8 cellular contexts compared by ENCODE assay signal in the genomic region with DNA sequence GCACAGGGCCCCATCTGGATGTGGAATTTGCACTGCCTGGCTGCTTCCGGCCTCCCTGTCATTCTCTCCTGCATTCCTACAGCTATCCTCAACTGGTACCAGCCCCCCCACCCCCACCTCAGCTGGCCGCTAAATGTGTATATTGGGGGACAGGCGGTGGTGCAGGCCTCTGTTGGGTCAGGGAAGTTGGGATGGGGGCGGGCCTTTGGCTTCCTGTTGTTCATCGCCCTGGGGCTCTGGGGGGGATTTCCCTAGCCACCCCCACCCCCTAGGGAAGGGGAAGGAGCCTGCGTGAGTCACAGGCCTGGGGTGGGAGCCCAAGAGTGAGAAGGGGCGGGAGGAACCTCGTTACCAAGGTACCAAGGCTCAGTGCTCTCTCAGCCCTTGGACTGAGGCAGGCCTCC. TPM values are rescaled to one million over a fixed set of nuclear protein-coding genes. Genes with fewer than 3 reads are reported as not detected.
A peak's percentile ranks its signal among the peaks of the same experiment; 100 is the strongest.
DNase-seq lines count a peak whose midpoint lies in the region; ATAC-seq and TF ChIP-seq lines count a peak whose summit lies in the region.

No MANE protein-coding gene starts in this region.

- peaks cover 13% of the 10 kb centered on the region for H3K4me1 ChIP-seq in skeletal muscle satellite cell (ENCODE audit: control insufficient read depth, insufficient read depth, low read length)

- no peaks in the 10 kb centered on the region for H3K36me3 Mint-ChIP-seq in Calu3 (ENCODE audit: insufficient read depth, unreplicated experiment)
- H3K36me3 Mint-ChIP-seq in activated CD8-positive, alpha-beta T cell treated with anti-CD3 and anti-CD28 coated beads, Interleukin-2, amount 10 ng/mL, durations not matched to agents 7 days and 5 days (ENCODE audit: low read depth): peaks cover 20% of the 10 kb centered on the region

- H3K9me3 Mint-ChIP-seq in Calu3 (ENCODE audit: low read depth, unreplicated experiment): no peaks in the 10 kb centered on the region
- no peaks in the 10 kb centered on the region for H3K9me3 Mint-ChIP-seq in activated CD8-positive, alpha-beta T cell treated with anti-CD3 and anti-CD28 coated beads, Interleukin-2, amount 10 ng/mL, durations not matched to agents 7 days and 5 days (ENCODE audit: insufficient read depth)

- ATAC-seq in activated CD8-positive, alpha-beta T cell treated with anti-CD3 and anti-CD28 coated beads, Interleukin-2, amount 10 ng/mL, durations not matched to agents 7 days and 5 days: peak; percentile 66
- peak; percentile 63 for ATAC-seq in esophagus mucosa
- no peak for ATAC-seq in HG02981 (IDR thresholded peaks at IDR 0.05; ENCODE audit: unreplicated experiment)
- no peak for ATAC-seq in HG03097 (IDR thresholded peaks at IDR 0.05; ENCODE audit: low FRiP score, unreplicated experiment)

- no peak overlapping the region for H3K27ac Mint-ChIP-seq in Calu3 (ENCODE audit: unreplicated experiment)
- H3K27ac Mint-ChIP-seq in activated CD8-positive, alpha-beta T cell treated with anti-CD3 and anti-CD28 coated beads, Interleukin-2, amount 10 ng/mL, durations not matched to agents 7 days and 5 days: peak overlapping the region; percentile 92

- no peaks in the 10 kb centered on the region for H3K36me3 ChIP-seq in skeletal muscle satellite cell (ENCODE audit: insufficient read depth, low read length)

- no peaks in the 10 kb centered on the region for H3K27me3 Mint-ChIP-seq in Calu3 (ENCODE audit: unreplicated experiment)
- H3K27me3 Mint-ChIP-seq in activated CD8-positive, alpha-beta T cell treated with anti-CD3 and anti-CD28 coated beads, Interleukin-2, amount 10 ng/mL, durations not matched to agents 7 days and 5 days (ENCODE audit: low read depth): no peaks in the 10 kb centered on the region

- no TSS peak for BruUV-seq in Calu3 (replicated peaks; lab: Mats Ljungman, UMichigan)

- no peaks in the 10 kb centered on the region for H3K9me3 ChIP-seq in skeletal muscle satellite cell (replicated peaks; ENCODE audit: low read length)

- H3K27me3 ChIP-seq in skeletal muscle satellite cell (ENCODE audit: control insufficient read depth, insufficient read depth, low read length): no peaks in the 10 kb centered on the region

- TF ChIP-seq CTCF in Calu3 (IDR thresholded peaks at IDR 0.05; ENCODE audit: unreplicated experiment): no peak

- POLR2A ChIA-PET in activated CD8-positive, alpha-beta T cell treated with anti-CD3 and anti-CD28 coated beads, Interleukin-2, amount 10 ng/mL, durations not matched to agents 7 days and 5 days (lab: Charles Lee): interaction anchor here (1.0 kb wide), 1 partner anchor 14 kb away, joined by 3 read pairs; no protein-coding TSS in a partner anchor

- peaks cover 46% of the 10 kb centered on the region for H3K4me1 Mint-ChIP-seq in Calu3 (ENCODE audit: low read depth, unreplicated experiment)
- H3K4me1 Mint-ChIP-seq in activated CD8-positive, alpha-beta T cell treated with anti-CD3 and anti-CD28 coated beads, Interleukin-2, amount 10 ng/mL, durations not matched to agents 7 days and 5 days (ENCODE audit: low read depth): peaks cover 53% of the 10 kb centered on the region

- intact Hi-C loops in Calu3 (cut with micrococcal nuclease; ENCODE audit: unreplicated experiment): loop anchor here (10.0 kb wide), 1 partner anchor 163 kb away; no protein-coding TSS in a partner anchor

- H3K4me2 ChIP-seq in skeletal muscle satellite cell (ENCODE audit: low read length): peak overlapping the region; percentile 6

- DNase-seq in Calu3 (peak; percentile 90), LHCN-M2 (ENCODE audit: low read depth) (peak; percentile 41), NCI-H1092 treated with DMSO at 0.1 percent for 48 hours (lab: John Stamatoyannopoulos, UW) (no peak)
- DNase-seq in activated CD8-positive, alpha-beta T cell treated with anti-CD3 and anti-CD28 coated beads, Interleukin-2, amount 10 ng/mL, durations not matched to agents 7 days and 5 days: peak; percentile 70

- CTCF ChIA-PET in Calu3 (lab: Charles Lee): interaction anchor here (0.6 kb wide), 2 partner anchors 130 to 1063 kb away, joined by 3 to 4 read pairs; no protein-coding TSS in a partner anchor
- CTCF ChIA-PET in activated CD8-positive, alpha-beta T cell treated with anti-CD3 and anti-CD28 coated beads, Interleukin-2, amount 10 ng/mL, durations not matched to agents 7 days and 5 days (lab: Charles Lee): interaction anchor here (1.4 to 7.7 kb wide), 4 partner anchors 8 to 157 kb away, joined by 4 to 65 read pairs (median 31); a partner anchor contains a TSS

- peak overlapping the region; percentile 3 for H3K9ac ChIP-seq in skeletal muscle satellite cell (ENCODE audit: low read depth, low read length)

- no peak overlapping the region for H3K4me3 Mint-ChIP-seq in Calu3 (ENCODE audit: low read depth, unreplicated experiment)
- H3K4me3 Mint-ChIP-seq in activated CD8-positive, alpha-beta T cell treated with anti-CD3 and anti-CD28 coated beads, Interleukin-2, amount 10 ng/mL, durations not matched to agents 7 days and 5 days: peak overlapping the region; percentile 57

- H3K4me3 ChIP-seq in skeletal muscle satellite cell (ENCODE audit: low read length): no peak overlapping the region

RNA-seq across cellular contexts. Expression of a gene that starts 10.6 kb away (rescaled TPM):
- total RNA-seq in Calu3 (2022) (3.9 and 4.6 TPM in 2 replicates), LHCN-M2 (2014; rRNA removed) (0.06 TPM in 1 of 2 replicates, not detected in the other), esophagus mucosa (1.00 TPM)
- 0.67 TPM for polyA plus RNA-seq in LHCN-M2 (2012)
- 10 to 100 TPM; 15.7 to 16.3 TPM for total RNA-seq in activated CD8-positive, alpha-beta T cell treated with anti-CD3 and anti-CD28 coated beads, Interleukin-2, amount 10 ng/mL, durations not matched to agents 7 days and 5 days
- under 0.01 and 0.51 TPM in 2 replicates for total RNA-seq in skeletal muscle satellite cell (2012; rRNA removed)

RNA-seq across cellular contexts. Expression of a gene that starts 45.7 kb away (rescaled TPM):
- total RNA-seq in Calu3 (2022) (22.0 and 22.1 TPM in 2 replicates), LHCN-M2 (2014; rRNA removed) (23.3 and 26.2 TPM in 2 replicates), esophagus mucosa (9.7 TPM)
- 10.9 TPM for polyA plus RNA-seq in LHCN-M2 (2012)
- total RNA-seq in activated CD8-positive, alpha-beta T cell treated with anti-CD3 and anti-CD28 coated beads, Interleukin-2, amount 10 ng/mL, durations not matched to agents 7 days and 5 days: 10 to 100 TPM; 14.0 to 14.3 TPM
- 16.7 and 19.9 TPM in 2 replicates for total RNA-seq in skeletal muscle satellite cell (2012; rRNA removed)

RNA-seq across cellular contexts. Expression of a gene that starts 51.7 kb away (rescaled TPM):
- total RNA-seq in Calu3 (2022) (0.44 and 0.61 TPM in 2 replicates), LHCN-M2 (2014; rRNA removed) (0.06 TPM in 2 replicates), esophagus mucosa (0.32 TPM)
- polyA plus RNA-seq in LHCN-M2 (2012): 0.06 TPM
- under 1 TPM; 0.37 to 0.73 TPM for total RNA-seq in activated CD8-positive, alpha-beta T cell treated with anti-CD3 and anti-CD28 coated beads, Interleukin-2, amount 10 ng/mL, durations not matched to agents 7 days and 5 days
- total RNA-seq in skeletal muscle satellite cell (2012; rRNA removed): under 0.01 TPM in 2 replicates

Comparison
In these comparisons a context has a peak if more than half of its experiments do, and no peak if none do; other contexts are left out.
1. ATAC-seq: peak in activated CD8-positive, alpha-beta T cell treated with anti-CD3 and anti-CD28 coated beads, Interleukin-2, amount 10 ng/mL, durations not matched to agents 7 days and 5 days (single experiment) and esophagus mucosa (single experiment); none in HG02981 (single experiment) and HG03097 (single experiment).